In genomic region chr14:67940894-67941455, GRCh38 we compare ENCODE assay signal across 8 cellular contexts.
DNase-seq lines count a peak whose midpoint lies in the region; ATAC-seq and TF ChIP-seq lines count a peak whose summit lies in the region.

No MANE protein-coding gene starts in this region.

- no peaks in the 10 kb centered on the region for H3K4me1 Mint-ChIP-seq in glutamatergic neuron (ENCODE audit: low read depth, unreplicated experiment)

- peak overlapping the region in 20 of 21 experiments; percentile 28 to 84 (median 70) for H3K27ac ChIP-seq in skin epidermis

- peaks cover 3% of the 10 kb centered on the region for H3K27me3 Mint-ChIP-seq in glutamatergic neuron (ENCODE audit: unreplicated experiment)

- no peak overlapping the region for H3K4me3 ChIP-seq in skin epidermis

- H3K27ac Mint-ChIP-seq in activated naive CD4-positive, alpha-beta T cell treated with anti-CD3 and anti-CD28 coated beads, Interleukin-2, amount 50 U/mL, for 72 hours: no peak overlapping the region
- no peak overlapping the region for H3K27ac Mint-ChIP-seq in glutamatergic neuron (ENCODE audit: unreplicated experiment)

- H3K36me3 Mint-ChIP-seq in activated naive CD4-positive, alpha-beta T cell treated with anti-CD3 and anti-CD28 coated beads, Interleukin-2, amount 50 U/mL, for 72 hours: no peaks in the 10 kb centered on the region
- H3K36me3 Mint-ChIP-seq in glutamatergic neuron (ENCODE audit: unreplicated experiment): no peaks in the 10 kb centered on the region

- DNase-seq in H4 (ENCODE audit: low spot score) (peak; percentile 61), astrocyte of the hippocampus (ENCODE audit: low read depth, low spot score) (peak; percentile 63), hepatic stellate cell (ENCODE audit: low spot score) (peak; percentile 29), NCI-H446 treated with DMSO at 0.1 percent for 48 hours (lab: John Stamatoyannopoulos, UW) (no peak), glutamatergic neuron (no peak)
- DNase-seq in activated T-cell treated with anti-CD3 and anti-CD28 coated beads, Interleukin-2, amount 50 U/mL, for 1 hour: no peak
- no peak for DNase-seq in activated naive CD4-positive, alpha-beta T cell treated with anti-CD3 and anti-CD28 coated beads, Interleukin-2, amount 50 U/mL, for 72 hours (ENCODE audit: low spot score in 2 of 2)

- ATAC-seq in activated naive CD4-positive, alpha-beta T cell treated with anti-CD3 and anti-CD28 coated beads, Interleukin-2, amount 50 U/mL, for 72 hours: no peak

- no peaks in the 10 kb centered on the region for H3K9me3 Mint-ChIP-seq in activated naive CD4-positive, alpha-beta T cell treated with anti-CD3 and anti-CD28 coated beads, Interleukin-2, amount 50 U/mL, for 72 hours
- H3K9me3 Mint-ChIP-seq in glutamatergic neuron (ENCODE audit: unreplicated experiment): no peaks in the 10 kb centered on the region

- TF ChIP-seq CTCF in glutamatergic neuron (IDR thresholded peaks at IDR 0.05; ENCODE audit: partially characterized antibody, unreplicated experiment): no peak

- no peak overlapping the region for H3K4me3 Mint-ChIP-seq in glutamatergic neuron (ENCODE audit: unreplicated experiment)

Comparison
In these comparisons a context has a peak if more than half of its experiments do, and no peak if none do; other contexts are left out.
1. DNase-seq: peak in H4 (single experiment), astrocyte of the hippocampus (single experiment) and hepatic stellate cell (single experiment); none in activated T-cell treated with anti-CD3 and anti-CD28 coated beads, Interleukin-2, amount 50 U/mL, for 1 hour (single experiment), NCI-H446 treated with DMSO at 0.1 percent for 48 hours (single experiment), activated naive CD4-positive, alpha-beta T cell treated with anti-CD3 and anti-CD28 coated beads, Interleukin-2, amount 50 U/mL, for 72 hours (0 of 2) and glutamatergic neuron (single experiment).